ENCODE assay signal across 17 cellular contexts in the genomic region with DNA sequence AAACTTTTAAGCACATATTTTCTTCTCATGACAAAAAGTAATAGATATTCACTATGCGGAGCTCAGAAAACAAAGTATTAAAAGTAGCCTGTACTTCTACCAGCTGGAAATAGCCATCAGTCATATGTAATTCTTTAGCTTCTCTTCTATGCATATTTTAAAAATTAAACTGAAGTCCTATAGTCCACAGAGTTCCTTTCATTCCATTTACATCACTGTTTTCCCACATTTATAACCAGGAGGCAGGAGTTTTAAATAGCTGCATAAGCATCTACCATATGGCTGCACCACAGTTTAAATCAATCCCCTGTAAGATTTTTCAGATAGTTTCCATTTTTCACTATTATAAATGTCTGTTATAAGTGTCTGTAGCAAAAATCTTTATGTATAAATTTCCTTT.
"Had no signal": no experiment of that assay in that cellular context is flagged by ENCODE, and none has a peak within 500 bp of the region (broad histone marks: within the 10 kb centered on the region; RNA-seq: fewer than 3 reads in every experiment).

No MANE protein-coding gene starts in this region.

- H3K4me3 ChIP-seq: coronary artery, spleen, thyroid gland had no signal

- H3K27me3 Mint-ChIP-seq: activated CD4-positive, alpha-beta T cell treated with anti-CD3 and anti-CD28 coated beads for 36 hours; activated naive CD8-positive, alpha-beta T cell treated with anti-CD3 and anti-CD28 coated beads for 36 hours; central memory CD8-positive, alpha-beta T cell; stimulated activated naive B cell treated with anti-CD40 and anti-IgM and Interleukin-4, amounts not matched to agents 10 μg/mL and 1 μg/mL and 100 μg/mL, for 72 hours had no signal

- H3K4me3 Mint-ChIP-seq: activated CD4-positive, alpha-beta T cell treated with anti-CD3 and anti-CD28 coated beads for 36 hours; activated naive CD8-positive, alpha-beta T cell treated with anti-CD3 and anti-CD28 coated beads for 36 hours; activated T-helper 1 cell treated with anti-CD3 and anti-CD28 coated beads, Interleukin-12 subunit alpha, Interleukin-12 subunit beta, Interleukin-2, Interleukin-4 antibody, amounts not matched to agents 30 ng/mL and 10 ng/mL and 1 ng/mL, durations not matched to agents 14 hours and 24 hours and 36 hours; central memory CD8-positive, alpha-beta T cell; natural killer cell; stimulated activated naive B cell treated with anti-CD40 and anti-IgM and Interleukin-4, amounts not matched to agents 10 μg/mL and 1 μg/mL and 100 μg/mL, for 72 hours had no signal

- H3K9me3 Mint-ChIP-seq: natural killer cell had no signal

- H3K27ac Mint-ChIP-seq: activated CD4-positive, alpha-beta T cell treated with anti-CD3 and anti-CD28 coated beads for 36 hours; activated naive CD8-positive, alpha-beta T cell treated with anti-CD3 and anti-CD28 coated beads for 36 hours; activated T-helper 1 cell treated with anti-CD3 and anti-CD28 coated beads, Interleukin-12 subunit alpha, Interleukin-12 subunit beta, Interleukin-2, Interleukin-4 antibody, amounts not matched to agents 30 ng/mL and 10 ng/mL and 1 ng/mL, durations not matched to agents 14 hours and 24 hours and 36 hours; natural killer cell; stimulated activated naive B cell treated with anti-CD40 and anti-IgM and Interleukin-4, amounts not matched to agents 10 μg/mL and 1 μg/mL and 100 μg/mL, for 72 hours had no signal

- H3K4me1 Mint-ChIP-seq: activated CD4-positive, alpha-beta T cell treated with anti-CD3 and anti-CD28 coated beads for 36 hours; activated naive CD8-positive, alpha-beta T cell treated with anti-CD3 and anti-CD28 coated beads for 36 hours; central memory CD8-positive, alpha-beta T cell had no signal

- ATAC-seq: activated CD4-positive, alpha-beta T cell treated with anti-CD3 and anti-CD28 coated beads for 36 hours; esophagus mucosa; natural killer cell; sciatic nerve; stimulated activated naive B cell treated with anti-CD40 and anti-IgM and Interleukin-4, amounts not matched to agents 10 μg/mL and 1 μg/mL and 100 μg/mL, for 72 hours had no signal

- DNase-seq: activated CD4-positive, alpha-beta T cell treated with anti-CD3 and anti-CD28 coated beads for 36 hours; activated CD4-positive, alpha-beta T cell treated with anti-CD3 and anti-CD28 coated beads, Interleukin-2, amount 50 U/mL, for 48 hours; activated naive CD4-positive, alpha-beta T cell; activated naive CD8-positive, alpha-beta T cell treated with anti-CD3 and anti-CD28 coated beads for 36 hours; activated T-cell treated with anti-CD3 and anti-CD28 coated beads for 4 hours; effector CD4-positive, alpha-beta T cell; mesendoderm; natural killer cell; spleen; stimulated activated CD4-positive, alpha-beta T cell treated with anti-CD3 and anti-CD28 coated beads, Interleukin-4, amount 100 ng/mL, for 4 hours; stimulated activated naive B cell treated with anti-CD40 and anti-IgM and Interleukin-4, amounts not matched to agents 10 μg/mL and 1 μg/mL and 100 μg/mL, for 72 hours; thyroid gland had no signal

- H3K36me3 Mint-ChIP-seq: activated naive CD8-positive, alpha-beta T cell treated with anti-CD3 and anti-CD28 coated beads for 36 hours; natural killer cell had no signal
